Comparison of ENCODE assay signal across 23 cellular contexts in the genomic region with DNA sequence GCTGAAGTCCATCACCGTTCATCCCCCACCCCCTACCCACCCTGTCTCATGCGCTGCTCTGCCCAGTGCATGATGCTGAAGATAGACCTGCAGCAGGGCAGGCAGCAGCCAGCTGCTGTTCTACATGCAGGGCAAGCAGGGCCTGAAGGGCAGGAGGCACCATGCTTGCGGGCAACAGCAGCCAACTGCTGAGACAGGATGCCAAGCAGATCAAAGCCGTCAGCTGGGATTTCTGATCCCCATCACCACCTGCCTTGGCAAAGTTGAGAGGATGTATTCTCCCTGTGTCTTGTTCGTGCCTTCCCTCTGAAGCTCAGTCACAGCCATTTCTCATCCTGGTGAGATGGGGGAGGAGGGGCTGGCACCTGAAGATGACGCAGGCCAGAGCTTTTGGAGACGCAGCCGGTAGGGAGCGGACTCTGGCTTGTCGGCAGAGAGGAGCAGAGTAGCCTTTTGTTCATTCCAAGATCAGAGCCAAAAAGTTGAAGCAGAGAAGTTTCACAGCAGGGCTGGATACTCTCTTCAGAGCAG.
"Had no signal": no experiment of that assay in that cellular context is flagged by ENCODE, and none has a peak within 500 bp of the region (broad histone marks: within the 10 kb centered on the region; RNA-seq: fewer than 3 reads in every experiment).

No MANE protein-coding gene starts in this region.

- H3K36me3 Mint-ChIP-seq: activated CD4-positive, alpha-beta memory T cell treated with anti-CD3 and anti-CD28 coated beads for 36 hours; activated naive CD8-positive, alpha-beta T cell; brain had no signal

- H3K9me3 Mint-ChIP-seq: activated CD4-positive, alpha-beta memory T cell treated with anti-CD3 and anti-CD28 coated beads for 36 hours; activated CD4-positive, alpha-beta T cell treated with anti-CD3 and anti-CD28 coated beads, Interleukin-2, amount 10 ng/mL, durations not matched to agents 7 days and 5 days; activated naive CD4-positive, alpha-beta T cell treated with anti-CD3 and anti-CD28 coated beads for 36 hours; activated T-cell treated with anti-CD3 and anti-CD28 coated beads, Interleukin-2, amount 50 U/mL, for 4 hours had no signal

- H3K27ac Mint-ChIP-seq: activated CD4-positive, alpha-beta memory T cell treated with anti-CD3 and anti-CD28 coated beads for 36 hours; activated CD4-positive, alpha-beta T cell treated with anti-CD3 and anti-CD28 coated beads, Interleukin-2, amount 10 ng/mL, durations not matched to agents 7 days and 5 days; activated naive CD4-positive, alpha-beta T cell treated with anti-CD3 and anti-CD28 coated beads for 36 hours; activated naive CD8-positive, alpha-beta T cell had no signal

- ATAC-seq: activated T-cell treated with anti-CD3 and anti-CD28 coated beads, Interleukin-2, amount 50 U/mL, for 4 hours; PC-3 had no signal

- H3K27me3 Mint-ChIP-seq: brain had no signal

- DNase-seq: activated CD4-positive, alpha-beta memory T cell treated with anti-CD3 and anti-CD28 coated beads for 36 hours; activated CD4-positive, alpha-beta T cell treated with anti-CD3 and anti-CD28 coated beads, Interleukin-2, amount 10 ng/mL, durations not matched to agents 7 days and 5 days; activated CD4-positive, CD25-positive, alpha-beta regulatory T cell; activated CD8-positive, alpha-beta memory T cell treated with anti-CD3 and anti-CD28 coated beads for 24 hours; activated gamma-delta T cell; activated naive CD4-positive, alpha-beta T cell treated with anti-CD3 and anti-CD28 coated beads for 36 hours; activated T-cell treated with anti-CD3 and anti-CD28 coated beads, Interleukin-2, amount 50 U/mL, for 4 hours; IMR-90; NCI-H1092; NCI-H1417; NCI-H2029; NCI-H2107; NCI-H2171 treated with DMSO at 0.1 percent for 48 hours; NCI-H226; NCI-H510A; NCI-H526 treated with DMSO at 0.1 percent for 48 hours; PC-3; SIG-M5; T-helper 1 cell had no signal

- H3K27ac ChIP-seq: KMS-11, VCaP had no signal

- H3K4me3 Mint-ChIP-seq: activated CD4-positive, alpha-beta memory T cell treated with anti-CD3 and anti-CD28 coated beads for 36 hours; activated CD4-positive, alpha-beta T cell treated with anti-CD3 and anti-CD28 coated beads, Interleukin-2, amount 10 ng/mL, durations not matched to agents 7 days and 5 days; activated naive CD4-positive, alpha-beta T cell treated with anti-CD3 and anti-CD28 coated beads for 36 hours; activated naive CD8-positive, alpha-beta T cell; activated T-cell treated with anti-CD3 and anti-CD28 coated beads, Interleukin-2, amount 50 U/mL, for 4 hours; brain had no signal

- H3K4me1 Mint-ChIP-seq: activated CD4-positive, alpha-beta T cell treated with anti-CD3 and anti-CD28 coated beads, Interleukin-2, amount 10 ng/mL, durations not matched to agents 7 days and 5 days had no signal
